2 cellular contexts compared by ENCODE assay signal in the genomic region with DNA sequence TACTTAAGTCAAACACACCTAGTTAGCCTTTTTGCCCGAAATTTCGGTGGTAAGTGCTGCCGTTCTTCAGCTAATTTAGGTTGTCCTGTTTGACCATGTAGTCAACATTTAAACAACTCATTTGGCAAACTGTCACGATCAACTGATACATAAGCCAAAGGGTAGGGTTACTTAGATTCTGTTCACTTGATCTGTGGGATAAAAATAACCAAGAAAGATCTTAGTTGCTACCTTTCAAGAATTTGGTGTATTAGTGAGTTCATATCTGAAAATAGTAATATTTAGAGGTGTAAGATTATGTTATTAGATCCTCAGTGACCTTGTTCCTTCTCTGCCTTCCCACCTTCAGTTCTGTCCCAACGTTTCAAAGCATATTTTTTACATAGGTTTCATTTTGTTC.
TF ChIP-seq lines count a peak whose summit lies in the region.

No MANE protein-coding gene starts in this region.

TF ChIP-seq in H1, 55 proteins besides CTCF, POLR2A, EP300 and RAD21:
- TF ChIP-seq SRF (IDR thresholded peaks at IDR 0.05; ENCODE audit: low read depth, low read length) (no peak), SAP30 (IDR thresholded peaks at IDR 0.05; ENCODE audit: insufficient read depth, insufficient replicate concordance, low read length) (no peak), CBX8 (IDR thresholded peaks at IDR 0.05; ENCODE audit: borderline replicate concordance, low read depth, low read length) (no peak), EGR1 (IDR thresholded peaks at IDR 0.05; ENCODE audit: borderline replicate concordance, low read depth, low read length) (no peak), SUZ12 (IDR thresholded peaks at IDR 0.05; ENCODE audit: low read length) (no peak), FOSL1 (IDR thresholded peaks at IDR 0.05; ENCODE audit: insufficient read depth, low read depth, low read length) (no peak), KDM5A (IDR thresholded peaks at IDR 0.05; ENCODE audit: low read length) (no peak), HDAC6 (IDR thresholded peaks at IDR 0.05; ENCODE audit: low read depth, low read length) (no peak), RXRA (IDR thresholded peaks at IDR 0.05; ENCODE audit: insufficient read depth, low read depth, low read length) (no peak), KDM1A (IDR thresholded peaks at IDR 0.05; ENCODE audit: borderline replicate concordance, low read length) (no peak), NANOG (IDR thresholded peaks at IDR 0.05; ENCODE audit: insufficient read depth, low read depth, low read length, poor library complexity, severe bottlenecking) (no peak), ATF2 (IDR thresholded peaks at IDR 0.05; ENCODE audit: low read length) (no peak), JUND (IDR thresholded peaks at IDR 0.05; ENCODE audit: low read length) (no peak)

TF ChIP-seq in neural cell, 6 proteins besides CTCF, POLR2A, EP300 and RAD21:
- no peak for TF ChIP-seq POLR2AphosphoS5 (IDR thresholded peaks at IDR 0.05)
- TF ChIP-seq EZH2 (IDR thresholded peaks at IDR 0.05; ENCODE audit: borderline replicate concordance, insufficient read depth, low read length, poor library complexity, severe bottlenecking), result no peak
- TF ChIP-seq, protein P1, sequence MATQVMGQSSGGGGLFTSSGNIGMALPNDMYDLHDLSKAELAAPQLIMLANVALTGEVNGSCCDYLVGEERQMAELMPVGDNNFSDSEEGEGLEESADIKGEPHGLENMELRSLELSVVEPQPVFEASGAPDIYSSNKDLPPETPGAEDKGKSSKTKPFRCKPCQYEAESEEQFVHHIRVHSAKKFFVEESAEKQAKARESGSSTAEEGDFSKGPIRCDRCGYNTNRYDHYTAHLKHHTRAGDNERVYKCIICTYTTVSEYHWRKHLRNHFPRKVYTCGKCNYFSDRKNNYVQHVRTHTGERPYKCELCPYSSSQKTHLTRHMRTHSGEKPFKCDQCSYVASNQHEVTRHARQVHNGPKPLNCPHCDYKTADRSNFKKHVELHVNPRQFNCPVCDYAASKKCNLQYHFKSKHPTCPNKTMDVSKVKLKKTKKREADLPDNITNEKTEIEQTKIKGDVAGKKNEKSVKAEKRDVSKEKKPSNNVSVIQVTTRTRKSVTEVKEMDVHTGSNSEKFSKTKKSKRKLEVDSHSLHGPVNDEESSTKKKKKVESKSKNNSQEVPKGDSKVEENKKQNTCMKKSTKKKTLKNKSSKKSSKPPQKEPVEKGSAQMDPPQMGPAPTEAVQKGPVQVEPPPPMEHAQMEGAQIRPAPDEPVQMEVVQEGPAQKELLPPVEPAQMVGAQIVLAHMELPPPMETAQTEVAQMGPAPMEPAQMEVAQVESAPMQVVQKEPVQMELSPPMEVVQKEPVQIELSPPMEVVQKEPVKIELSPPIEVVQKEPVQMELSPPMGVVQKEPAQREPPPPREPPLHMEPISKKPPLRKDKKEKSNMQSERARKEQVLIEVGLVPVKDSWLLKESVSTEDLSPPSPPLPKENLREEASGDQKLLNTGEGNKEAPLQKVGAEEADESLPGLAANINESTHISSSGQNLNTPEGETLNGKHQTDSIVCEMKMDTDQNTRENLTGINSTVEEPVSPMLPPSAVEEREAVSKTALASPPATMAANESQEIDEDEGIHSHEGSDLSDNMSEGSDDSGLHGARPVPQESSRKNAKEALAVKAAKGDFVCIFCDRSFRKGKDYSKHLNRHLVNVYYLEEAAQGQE (IDR thresholded peaks at IDR 0.05; ENCODE audit: borderline replicate concordance), result no peak
- no peak for TF ChIP-seq SMC3 (conservative IDR thresholded peaks at IDR 0.05; ENCODE audit: poor library complexity)
- no peak for TF ChIP-seq TAF1 (IDR thresholded peaks at IDR 0.05; ENCODE audit: low read depth)
- TF ChIP-seq MXI1 (conservative IDR thresholded peaks at IDR 0.05; ENCODE audit: poor library complexity, severe bottlenecking), result no peak
